Comparison of ENCODE assay signal across 16 cellular contexts in the genomic region with DNA sequence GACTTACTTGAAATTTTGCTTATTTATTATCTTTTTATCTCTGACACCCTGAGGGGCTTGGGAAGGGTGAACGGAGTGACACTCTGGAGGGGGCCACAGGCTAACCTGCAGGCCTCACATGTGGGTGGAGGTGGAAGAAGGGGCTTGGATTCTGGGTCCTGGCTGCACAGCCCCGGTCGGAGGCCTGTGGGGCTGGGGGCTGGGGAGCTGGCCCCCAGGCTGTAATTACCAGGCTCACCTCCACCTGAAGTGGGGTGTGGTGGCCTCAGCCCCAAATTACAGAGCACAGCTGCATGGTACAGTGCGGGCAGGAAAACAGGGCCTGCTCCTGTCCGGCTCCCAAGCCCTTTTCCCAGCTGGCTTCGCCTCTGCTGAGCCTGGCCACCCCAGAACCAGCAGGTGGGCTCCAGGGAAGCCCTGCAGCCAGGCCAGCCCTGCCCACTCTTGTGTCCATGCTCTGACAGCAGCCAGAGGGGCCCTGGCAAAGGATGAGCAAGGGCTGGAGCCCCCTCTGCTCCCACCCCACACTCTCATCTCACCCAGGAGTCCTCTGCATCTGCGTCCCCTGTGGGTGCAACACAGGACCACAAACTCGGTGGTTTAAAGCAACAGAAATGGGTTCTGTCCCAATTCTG. TPM values are rescaled to one million over a fixed set of nuclear protein-coding genes. Genes with fewer than 3 reads are reported as not detected.
"Had no signal": no experiment of that assay in that cellular context is flagged by ENCODE, and none has a peak within 500 bp of the region (broad histone marks: within the 10 kb centered on the region; RNA-seq: fewer than 3 reads in every experiment).

No MANE protein-coding gene starts in this region.

- ATAC-seq: activated CD8-positive, alpha-beta T cell treated with anti-CD3 and anti-CD28 coated beads for 36 hours; effector memory CD8-positive, alpha-beta T cell had no signal

- H3K4me1 Mint-ChIP-seq: activated B cell treated with CpG ODN at 0.5 μM for 24 hours; activated CD4-positive, alpha-beta T cell treated with anti-CD3 and anti-CD28 coated beads, Interleukin-2, amount 10 ng/mL, durations not matched to agents 24 days and 14 days; immature natural killer cell; mesothelial cell of epicardium; nephron progenitor cell had no signal

- H3K4me3 ChIP-seq: adrenal gland, breast epithelium, testis had no signal

- H3K27ac ChIP-seq: adrenal gland, breast epithelium, testis had no signal

- H3K36me3 ChIP-seq: adrenal gland, breast epithelium had no signal

- H3K9me3 Mint-ChIP-seq: activated B cell treated with CpG ODN at 0.5 μM for 24 hours; activated CD4-positive, alpha-beta T cell treated with anti-CD3 and anti-CD28 coated beads, Interleukin-2, amount 10 ng/mL, durations not matched to agents 24 days and 14 days; activated CD8-positive, alpha-beta T cell treated with anti-CD3 and anti-CD28 coated beads for 36 hours; dendritic cell treated with granulocyte-macrophage colony-stimulating factor and Interleukin-4, amounts not matched to agents 40 ng/mL and 50 ng/mL, for 4 days; immature natural killer cell had no signal

- DNase-seq: activated B cell treated with CpG ODN at 0.5 μM for 24 hours; activated CD4-positive, alpha-beta T cell treated with anti-CD3 and anti-CD28 coated beads, Interleukin-2, amount 10 ng/mL, durations not matched to agents 24 days and 14 days; activated CD8-positive, alpha-beta T cell treated with anti-CD3 and anti-CD28 coated beads for 36 hours; activated naive CD4-positive, alpha-beta T cell treated with anti-CD3 and anti-CD28 coated beads, Interleukin-2, amount 50 U/mL, for 16 hours; effector memory CD8-positive, alpha-beta T cell; immature natural killer cell; nephron progenitor cell; occipital lobe; retina; stimulated activated CD4-positive, alpha-beta T cell treated with anti-CD3 and anti-CD28 coated beads, Interleukin-2, amount 100 ng/mL, for 24 hours; T-helper 9 cell; testis had no signal

- H3K4me3 Mint-ChIP-seq: activated B cell treated with CpG ODN at 0.5 μM for 24 hours; activated CD4-positive, alpha-beta T cell treated with anti-CD3 and anti-CD28 coated beads, Interleukin-2, amount 10 ng/mL, durations not matched to agents 24 days and 14 days; activated CD8-positive, alpha-beta T cell treated with anti-CD3 and anti-CD28 coated beads for 36 hours; dendritic cell treated with granulocyte-macrophage colony-stimulating factor and Interleukin-4, amounts not matched to agents 40 ng/mL and 50 ng/mL, for 4 days; effector memory CD8-positive, alpha-beta T cell; immature natural killer cell; mesothelial cell of epicardium; nephron progenitor cell had no signal

- H3K27me3 ChIP-seq: testis had no signal

- H3K36me3 Mint-ChIP-seq: immature natural killer cell, mesothelial cell of epicardium had no signal

- H3K4me1 ChIP-seq: adrenal gland had no signal

- H3K9me3 ChIP-seq: adrenal gland, breast epithelium, testis had no signal

- H3K27ac Mint-ChIP-seq: activated B cell treated with CpG ODN at 0.5 μM for 24 hours; activated CD4-positive, alpha-beta T cell treated with anti-CD3 and anti-CD28 coated beads, Interleukin-2, amount 10 ng/mL, durations not matched to agents 24 days and 14 days; activated CD8-positive, alpha-beta T cell treated with anti-CD3 and anti-CD28 coated beads for 36 hours; dendritic cell treated with granulocyte-macrophage colony-stimulating factor and Interleukin-4, amounts not matched to agents 40 ng/mL and 50 ng/mL, for 4 days; effector memory CD8-positive, alpha-beta T cell; immature natural killer cell; mesothelial cell of epicardium; nephron progenitor cell had no signal

RNA-seq across cellular contexts. Expression of a gene that starts 48.0 kb away (rescaled TPM):
- total RNA-seq: activated B cell treated with CpG ODN at 0.5 μM for 24 hours had no signal
- polyA plus RNA-seq: immature natural killer cell had no signal
